8 cellular contexts compared by ENCODE assay signal in the genomic region with DNA sequence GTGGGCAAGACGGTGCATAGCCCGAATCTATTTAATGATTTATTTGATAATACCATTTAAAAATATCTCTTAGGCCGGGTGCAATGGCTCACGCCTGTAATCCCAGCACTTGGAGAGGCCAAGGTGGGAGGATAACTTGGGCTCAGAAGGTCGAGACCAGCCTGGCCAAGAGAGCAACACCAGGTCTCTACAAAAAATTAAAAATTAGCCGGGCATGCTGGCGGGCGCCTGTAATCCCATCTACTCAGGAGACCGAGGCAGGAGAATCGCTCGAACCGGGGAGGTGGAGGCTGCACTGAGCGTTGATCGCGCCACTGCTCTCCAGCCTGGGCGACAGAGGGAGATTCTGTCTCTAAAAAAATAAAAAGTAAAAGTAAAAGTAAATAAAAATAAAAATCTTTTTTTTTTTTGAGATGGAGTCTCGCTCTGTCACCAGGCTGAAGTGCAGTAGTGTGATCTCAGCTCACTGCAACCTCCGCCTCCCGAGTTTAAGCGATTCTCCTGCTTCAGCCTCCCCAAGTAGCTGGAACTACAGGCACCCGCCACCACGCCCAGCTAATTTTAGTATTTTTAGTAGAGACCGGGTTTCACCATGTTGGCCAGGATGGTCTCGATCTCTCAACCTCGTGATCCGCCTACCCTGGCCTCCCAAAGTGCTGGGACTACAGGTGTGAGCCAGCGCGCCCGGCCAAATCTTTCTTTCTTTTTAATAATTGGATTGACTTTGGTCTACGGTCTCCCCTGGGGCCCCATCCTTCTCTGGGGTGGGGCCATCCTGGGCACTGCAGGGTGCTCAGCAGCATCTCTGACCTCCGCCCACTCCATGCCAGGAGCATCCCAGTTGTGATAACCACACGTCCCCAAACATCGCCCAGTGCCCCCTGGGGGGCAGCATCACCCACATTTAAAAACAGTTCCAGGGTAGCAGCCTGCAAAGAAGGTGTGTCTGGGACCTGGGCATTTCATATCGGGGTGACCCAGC.
DNase-seq lines count a peak whose midpoint lies in the region; ATAC-seq and TF ChIP-seq lines count a peak whose summit lies in the region.

No MANE protein-coding gene starts in this region.

- H3K27me3 ChIP-seq in RWPE2 (ENCODE audit: insufficient read depth, poor library complexity, severe bottlenecking): no peaks in the 10 kb centered on the region
- H3K27me3 ChIP-seq in esophagus squamous epithelium: no peaks in the 10 kb centered on the region
- no peaks in the 10 kb centered on the region for H3K27me3 ChIP-seq in skeletal muscle satellite cell (ENCODE audit: control insufficient read depth, insufficient read depth, low read length)

- no peak for TF ChIP-seq POLR2A in esophagus squamous epithelium (IDR thresholded peaks at IDR 0.05)

- peak; percentile 5 for TF ChIP-seq CTCF in GM12865 (IDR thresholded peaks at IDR 0.05; ENCODE audit: insufficient read depth, low read depth, low read length, missing control alignments)
- peak; percentile 47 for TF ChIP-seq CTCF in RWPE2 (IDR thresholded peaks at IDR 0.05; ENCODE audit: poor library complexity, severe bottlenecking)
- no peak for TF ChIP-seq CTCF in esophagus squamous epithelium (IDR thresholded peaks at IDR 0.05)
- no peak for TF ChIP-seq CTCF in foreskin fibroblast (IDR thresholded peaks at IDR 0.05; ENCODE audit: low read depth, low read length)

- no peak overlapping the region for H3K9ac ChIP-seq in skeletal muscle satellite cell (ENCODE audit: low read depth, low read length)

- DNase-seq in GM12865 (ENCODE audit: low read depth): no peak
- DNase-seq in RWPE2 (ENCODE audit: low spot score): no peak
- DNase-seq in esophagus squamous epithelium (lab: John Stamatoyannopoulos, UW): no peak
- no peak for DNase-seq in foreskin fibroblast
- DNase-seq in kidney glomerular epithelial cell (lab: John Stamatoyannopoulos, UW): no peak

- intact Hi-C loops in esophagus squamous epithelium (cut with DNase I): loop anchor here (2.0 kb wide), 1 partner anchor 137 kb away; no protein-coding TSS in a partner anchor

- ATAC-seq in RWPE2 (ENCODE audit: low read depth) (0 out of 3 replicates have a peak, but pooled peaks have one; percentile 17), HG02840 (IDR thresholded peaks at IDR 0.05; ENCODE audit: low FRiP score, unreplicated experiment) (no peak), GM18870 (IDR thresholded peaks at IDR 0.05; ENCODE audit: unreplicated experiment) (no peak)

- H3K4me1 ChIP-seq in RWPE2 (ENCODE audit: insufficient read depth, poor library complexity, severe bottlenecking) (peaks cover under 1% of the 10 kb centered on the region), esophagus squamous epithelium (peaks cover 6 to 36% (median 13%) of the 10 kb centered on the region in 3 donors), skeletal muscle satellite cell (ENCODE audit: control insufficient read depth, insufficient read depth, low read length) (no peaks in the 10 kb centered on the region)

- WGBS in esophagus squamous epithelium, 2 donors: 65 to 72% methylated on average over 25 to 29 of the region's 34 CpGs

- H3K9me3 ChIP-seq in RWPE2 (ENCODE audit: severe bottlenecking) (peaks cover 2% of the 10 kb centered on the region), esophagus squamous epithelium (no peaks in the 10 kb centered on the region), skeletal muscle satellite cell (replicated peaks; ENCODE audit: low read length) (no peaks in the 10 kb centered on the region)

- H3K36me3 ChIP-seq in RWPE2 (ENCODE audit: low read depth): no peaks in the 10 kb centered on the region
- no peaks in the 10 kb centered on the region for H3K36me3 ChIP-seq in esophagus squamous epithelium
- no peaks in the 10 kb centered on the region for H3K36me3 ChIP-seq in skeletal muscle satellite cell (ENCODE audit: insufficient read depth, low read length)

- peak overlapping the region; percentile 56 for H3K4me3 ChIP-seq in GM12865 (ENCODE audit: low read depth, low read length)
- H3K4me3 ChIP-seq in RWPE2 (ENCODE audit: severe bottlenecking): no peak overlapping the region
- H3K4me3 ChIP-seq in esophagus squamous epithelium: peak overlapping the region in 2 of 4 donors; percentile 53 to 72
- H3K4me3 ChIP-seq in skeletal muscle satellite cell (ENCODE audit: low read length): no peak overlapping the region
- H3K4me3 ChIP-seq in foreskin fibroblast (ENCODE audit: low read depth in 1 of 2, low read length in 2 of 2): no peak overlapping the region

- peak overlapping the region; percentile 47 for H3K27ac ChIP-seq in RWPE2 (ENCODE audit: poor library complexity, severe bottlenecking)
- peak overlapping the region; percentile 64 to 90 (median 84) for H3K27ac ChIP-seq in esophagus squamous epithelium

- peak overlapping the region; percentile 87 for H3K4me2 ChIP-seq in skeletal muscle satellite cell (ENCODE audit: low read length)

Comparison
In these comparisons a context has a peak if more than half of its experiments do, and no peak if none do; other contexts are left out.
1. CTCF ChIP-seq: peak in GM12865 (single experiment) and RWPE2 (single experiment); none in esophagus squamous epithelium (0 of 6) and foreskin fibroblast (single experiment).